In the genomic region with DNA sequence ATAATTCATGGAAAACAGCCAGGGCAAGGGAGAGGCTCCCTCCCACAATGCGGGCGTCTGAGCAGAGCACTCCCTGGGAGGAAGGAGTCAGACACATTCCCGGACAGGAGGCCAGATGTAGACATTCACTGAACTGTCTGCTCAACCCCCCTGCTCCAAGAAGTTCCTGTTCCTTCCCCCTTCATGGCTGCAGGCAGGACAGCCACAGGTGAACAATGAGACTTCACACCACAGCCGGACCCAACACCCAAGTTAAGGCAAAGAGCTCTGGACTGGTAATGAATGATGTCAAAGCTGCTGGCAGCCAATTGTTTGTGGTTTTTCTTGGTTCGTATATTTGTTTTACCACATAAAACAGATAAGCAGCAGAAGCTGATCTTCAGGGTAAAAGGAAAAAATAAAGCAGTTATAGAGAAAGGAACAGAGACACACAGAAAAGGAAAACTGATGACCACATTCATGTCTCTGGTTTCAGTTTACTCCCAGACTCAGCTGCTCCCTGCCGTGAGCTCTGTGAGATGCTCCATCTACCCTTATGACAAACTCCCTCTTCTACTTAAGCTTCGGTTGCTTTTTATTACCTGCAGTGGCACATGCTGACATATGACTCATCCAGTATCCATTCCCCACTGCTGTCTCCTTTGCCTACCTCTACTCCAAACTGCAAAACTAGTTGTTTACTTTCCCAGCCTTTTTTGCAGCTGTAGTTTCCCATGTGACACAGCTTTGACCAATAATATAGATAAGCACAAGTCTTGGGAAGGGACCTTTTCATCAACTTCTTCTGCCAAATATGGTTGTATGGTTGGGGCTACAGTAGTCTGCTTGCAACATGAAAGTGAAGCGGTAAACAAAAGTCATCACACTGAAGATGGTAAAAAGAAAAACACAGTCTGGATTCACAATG, we compare ENCODE assay signal across 8 cellular contexts. TPM values are rescaled to one million over a fixed set of nuclear protein-coding genes. Genes with fewer than 3 reads are reported as not detected.
DNase-seq lines count a peak whose midpoint lies in the region; ATAC-seq, FAIRE-seq and TF ChIP-seq lines count a peak whose summit lies in the region.

No MANE protein-coding gene starts in this region.

- WGBS in H1 (ENCODE audit: extremely low coverage in 1 of 2, insufficient coverage in 1 of 2, insufficient read length in 1 of 2, insufficient replicate concordance in 2 of 2, low coverage in 1 of 2, low lambda C conversion rate in 2 of 2, missing lambda C conversion rate in 1 of 2), 2 experiments = 90% methylated on average over 8 of the region's 8 CpGs; no CpG with 5 or more reads in 1 of the 2 experiments
- no CpG with 5 or more reads among the region's 8 CpGs for WGBS in trophoblast cell (ENCODE audit: extremely low coverage, insufficient coverage, insufficient read length)

- H3K9me3 ChIP-seq in H1 (ENCODE audit: insufficient read depth in 2 of 2, low read depth in 1 of 2, low read length in 1 of 2) = no peaks in the 10 kb centered on the region
- H3K9me3 ChIP-seq in trophoblast cell (ENCODE audit: insufficient read depth, low read depth, low read length) = no peaks in the 10 kb centered on the region

- H2BK12ac ChIP-seq in H1 (ENCODE audit: low read depth, low read length) = no peak overlapping the region
- H2BK12ac ChIP-seq in trophoblast cell (ENCODE audit: low read length) = no peak overlapping the region

- H2BK20ac ChIP-seq in H1 (ENCODE audit: low read length) = no peak overlapping the region

- H3K36me3 ChIP-seq in ACC112 (ENCODE audit: insufficient read depth, low read length) (peaks cover 11% of the 10 kb centered on the region), H1 (ENCODE audit: control insufficient read depth in 2 of 4, insufficient read depth in 4 of 4, low read length in 3 of 4) (peaks cover 5 to 23% (median 10%) of the 10 kb centered on the region in 4 experiments; a peak in 6 of 8 replicates), trophoblast cell (ENCODE audit: control insufficient read depth in 1 of 2, insufficient read depth in 2 of 2, low read length in 2 of 2) (peaks cover 8 to 11% of the 10 kb centered on the region in 2 experiments)

- H3K27me3 ChIP-seq in ACC112 (ENCODE audit: insufficient read depth, low read length) = no peaks in the 10 kb centered on the region
- H3K27me3 ChIP-seq in H1 (replicated peaks in 1 of 4; ENCODE audit: control insufficient read depth in 3 of 4, extremely low read depth in 1 of 4, insufficient read depth in 3 of 4, low read length in 3 of 4) = no peaks in the 10 kb centered on the region
- no peaks in the 10 kb centered on the region for H3K27me3 ChIP-seq in trophoblast cell (ENCODE audit: insufficient read depth, low read length)

- H3K4me2 ChIP-seq in H1 (ENCODE audit: insufficient read depth in 1 of 2, low read depth in 2 of 2, low read length in 2 of 2) = no peak overlapping the region
- H3K4me2 ChIP-seq in trophoblast cell (ENCODE audit: low read length) = peak overlapping the region; percentile 19

- CTCF ChIA-PET in H1 (lab: Charles Lee; ENCODE audit: partially characterized antibody) = interaction anchor here (0.6 to 4.6 kb wide), 11 partner anchors 8 to 669 kb away, joined by 3 to 27 read pairs (median 5); no protein-coding TSS in a partner anchor

- H4K20me1 ChIP-seq in H1 (replicated peaks in 1 of 2; ENCODE audit: control insufficient read depth in 1 of 2, insufficient read depth in 2 of 2, low read length in 2 of 2) = no peaks in the 10 kb centered on the region

- H2BK15ac ChIP-seq in H1 (ENCODE audit: low read length) = no peak overlapping the region

- peak overlapping the region; percentile 80 for H3K27ac ChIP-seq in ACC112 (ENCODE audit: low read depth, low read length)
- H3K27ac ChIP-seq in H1 (ENCODE audit: low read depth, low read length) = no peak overlapping the region
- H3K27ac ChIP-seq in trophoblast cell (ENCODE audit: low read depth, low read length) = peak overlapping the region; percentile 75
- H3K27ac ChIP-seq in caudate nucleus (ENCODE audit: low read depth, low read length) = no peak overlapping the region

- H4K12ac ChIP-seq in trophoblast cell (ENCODE audit: low read depth, low read length) = no peak overlapping the region

- ATAC-seq in GM18867 (IDR thresholded peaks at IDR 0.05; ENCODE audit: unreplicated experiment) = peak; percentile 86

- H3K79me2 ChIP-seq in ACC112 (ENCODE audit: control insufficient read depth, insufficient read depth, low read length, unreplicated experiment) = no peaks in the 10 kb centered on the region
- H3K79me2 ChIP-seq in H1 (ENCODE audit: control insufficient read depth in 1 of 2, insufficient read depth in 2 of 2, low read length in 2 of 2) = no peaks in the 10 kb centered on the region
- H3K79me2 ChIP-seq in trophoblast cell (ENCODE audit: control insufficient read depth, insufficient read depth, low read length, poor library complexity) = no peaks in the 10 kb centered on the region

- H4K91ac ChIP-seq in H1 (replicated peaks; ENCODE audit: insufficient read length, low read length) (no peak overlapping the region), trophoblast cell (ENCODE audit: low read depth, low read length) (no peak overlapping the region)

- peak overlapping the region; percentile 53 for H3K4me3 ChIP-seq in ACC112 (ENCODE audit: low read depth, low read length)
- no peak overlapping the region for H3K4me3 ChIP-seq in H1 (ENCODE audit: extremely low read depth in 1 of 4, insufficient read depth in 2 of 4, low read depth in 3 of 4, low read length in 4 of 4)
- H3K4me3 ChIP-seq in trophoblast cell (ENCODE audit: low read depth, low read length) = no peak overlapping the region

- H4K8ac ChIP-seq in H1 (ENCODE audit: extremely low read depth, insufficient read depth, low read length) = no peak overlapping the region
- H4K8ac ChIP-seq in trophoblast cell (ENCODE audit: low read depth, low read length) = no peak overlapping the region

- peaks cover 61% of the 10 kb centered on the region for H3K4me1 ChIP-seq in ACC112 (ENCODE audit: control insufficient read depth, insufficient read depth, low read length, unreplicated experiment)
- no peaks in the 10 kb centered on the region for H3K4me1 ChIP-seq in H1 (replicated peaks in 1 of 4; ENCODE audit: control insufficient read depth in 3 of 4, insufficient read depth in 4 of 4, low read length in 3 of 4)
- H3K4me1 ChIP-seq in trophoblast cell (ENCODE audit: control insufficient read depth in 1 of 2, insufficient read depth in 2 of 2, low read length in 2 of 2) = peaks cover 11 to 19% of the 10 kb centered on the region in 2 experiments

- no peak for TF ChIP-seq CTCF in H1 (IDR thresholded peaks at IDR 0.05; ENCODE audit: control extremely low read depth in 1 of 3, insufficient read depth in 1 of 3, low read depth in 1 of 3, low read length in 3 of 3)

- peak; percentile 56 for DNase-seq in NCI-H69 (lab: John Stamatoyannopoulos, UW)
- DNase-seq in H1 (ENCODE audit: low read depth in 1 of 2, low spot score in 2 of 2) = no peak
- peak; percentile 75 to 77 for DNase-seq in trophoblast cell
- no peak for DNase-seq in cerebellar cortex (ENCODE audit: low spot score)
- no peak for DNase-seq in Kasumi-1 (lab: John Stamatoyannopoulos, UW)
- DNase-seq in caudate nucleus (lab: John Stamatoyannopoulos, UW) = no peak

- no peak for FAIRE-seq in H1 (lab: Jason Lieb, UNC)

- no peak overlapping the region for H4K5ac ChIP-seq in H1 (ENCODE audit: insufficient read length, low read depth, low read length)

- H2BK5ac ChIP-seq in H1 (ENCODE audit: low read depth, low read length) = no peak overlapping the region
- H2BK5ac ChIP-seq in trophoblast cell (ENCODE audit: low read depth, low read length, poor library complexity) = peak overlapping the region; percentile 24

- POLR2A ChIA-PET in H1 (lab: Charles Lee; ENCODE audit: partially characterized antibody) = no interaction called here

- H3K18ac ChIP-seq in H1 (ENCODE audit: extremely low read depth, low read length) (no peak overlapping the region), trophoblast cell (ENCODE audit: low read length) (no peak overlapping the region)

- no peaks in the 10 kb centered on the region for H3K23me2 ChIP-seq in H1 (ENCODE audit: low read depth, low read length)

- no peak overlapping the region for H3K14ac ChIP-seq in H1 (ENCODE audit: insufficient read length)
- no peak overlapping the region for H3K14ac ChIP-seq in trophoblast cell (ENCODE audit: low read length)

- H2BK120ac ChIP-seq in H1 (replicated peaks; ENCODE audit: low read depth, low read length) = no peak overlapping the region
- no peak overlapping the region for H2BK120ac ChIP-seq in trophoblast cell (ENCODE audit: insufficient read depth, low read length, poor library complexity)

- H3K79me1 ChIP-seq in H1 (ENCODE audit: low read depth, low read length) (no peaks in the 10 kb centered on the region), trophoblast cell (ENCODE audit: low read length) (peaks cover 2% of the 10 kb centered on the region)

- H3K9ac ChIP-seq in H1 (replicated peaks in 1 of 4; ENCODE audit: extremely low read depth in 1 of 4, low read depth in 3 of 4, low read length in 3 of 4) (no peak overlapping the region), trophoblast cell (ENCODE audit: low read length) (no peak overlapping the region)

- H3K23ac ChIP-seq in H1 (ENCODE audit: insufficient read length) (no peak overlapping the region), trophoblast cell (ENCODE audit: low read length) (no peak overlapping the region)

- no peak for TF ChIP-seq RAD21 in H1 (IDR thresholded peaks at IDR 0.05 in 1 of 2, conservative IDR thresholded peaks at IDR 0.05 in 1 of 2; ENCODE audit: low read depth in 2 of 2, low read length in 2 of 2)

- no peak for TF ChIP-seq POLR2A in H1 (IDR thresholded peaks at IDR 0.05; ENCODE audit: control extremely low read depth in 1 of 2, low read depth in 2 of 2, low read length in 2 of 2)

- peak overlapping the region; percentile 2 for H2AFZ ChIP-seq in ACC112 (ENCODE audit: low read length, unreplicated experiment)
- H2AFZ ChIP-seq in H1 (ENCODE audit: low read length) = no peak overlapping the region
- no peak overlapping the region for H2AFZ ChIP-seq in trophoblast cell (ENCODE audit: insufficient read depth, low read length, poor library complexity)

- H3K4ac ChIP-seq in H1 (replicated peaks; ENCODE audit: insufficient read length, low read depth, low read length) = no peak overlapping the region
- no peak overlapping the region for H3K4ac ChIP-seq in trophoblast cell (ENCODE audit: low read depth, low read length)

- no peak overlapping the region for H2AK5ac ChIP-seq in H1 (ENCODE audit: low read depth, low read length)
- H2AK5ac ChIP-seq in trophoblast cell (ENCODE audit: low read length) = no peak overlapping the region

- TF ChIP-seq EP300 in H1 (IDR thresholded peaks at IDR 0.05; ENCODE audit: borderline replicate concordance in 1 of 2, low read depth in 2 of 2, low read length in 2 of 2) = no peak

- H3K56ac ChIP-seq in H1 (replicated peaks; ENCODE audit: insufficient read length, low read depth, low read length) = no peak overlapping the region

RNA-seq across cellular contexts. Expression of a gene that starts 33.1 kb away (rescaled TPM):
- total RNA-seq in H1 (2021; fragmentation: NEBNext Ultra II Directional; extraction: Animal tissue kit (Norgen Biotek cat#: 25700)) = 6.9 and 8.3 TPM in 2 replicates
- polyA plus RNA-seq in H1 (2011; rRNA removed) = 6.5 and 9.0 TPM in 2 replicates
- polyA plus RNA-seq in H1 (2011; cell fraction: cytosol; rRNA removed) = 8.3 TPM
- polyA plus RNA-seq in H1 (2011; cell fraction: nucleus; rRNA removed) = 34.7 TPM
- polyA plus RNA-seq in H1 (2012, experiment 1 of 2) = 5.7 to 6.5 TPM (median 6.2 TPM) in 4 replicates
- 2.5 TPM for polyA plus RNA-seq in H1 (2012, experiment 2 of 2)
- polyA plus RNA-seq in H1 (2013, experiment 1 of 2) = 5.4 TPM
- 3.9 TPM for polyA plus RNA-seq in H1 (2013, experiment 2 of 2)
- 10.0 and 17.4 TPM in 2 replicates for polyA minus RNA-seq in H1 (2011; rRNA and poly(A)+ RNA removed)
- polyA minus RNA-seq in H1 (2011; cell fraction: cytosol; rRNA and poly(A)+ RNA removed) = 11.2 TPM
- 40.5 TPM for polyA minus RNA-seq in H1 (2011; cell fraction: nucleus; rRNA and poly(A)+ RNA removed)
- 2.7 and 3.5 TPM in 2 replicates for polyA plus RNA-seq in trophoblast cell (2013)

RNA-seq across cellular contexts. Expression of a gene that starts 49.9 kb away (rescaled TPM):
- total RNA-seq in H1 (2021; fragmentation: NEBNext Ultra II Directional; extraction: Animal tissue kit (Norgen Biotek cat#: 25700)) = not detected in 2 replicates
- polyA plus RNA-seq in H1 (2011; rRNA removed) = not detected in 2 replicates
- polyA plus RNA-seq in H1 (2011; cell fraction: cytosol; rRNA removed) = not detected
- not detected for polyA plus RNA-seq in H1 (2011; cell fraction: nucleus; rRNA removed)
- polyA plus RNA-seq in H1 (2012, experiment 1 of 2) = not detected in 4 replicates
- not detected for polyA plus RNA-seq in H1 (2012, experiment 2 of 2)
- not detected for polyA plus RNA-seq in H1 (2013, experiment 1 of 2)
- not detected for polyA plus RNA-seq in H1 (2013, experiment 2 of 2)
- polyA minus RNA-seq in H1 (2011; rRNA and poly(A)+ RNA removed) = not detected in 2 replicates
- not detected for polyA minus RNA-seq in H1 (2011; cell fraction: cytosol; rRNA and poly(A)+ RNA removed)
- not detected for polyA minus RNA-seq in H1 (2011; cell fraction: nucleus; rRNA and poly(A)+ RNA removed)
- polyA plus RNA-seq in trophoblast cell (2013) = not detected in 2 replicates

Comparison
In these comparisons a context has a peak if more than half of its experiments do, and no peak if none do; other contexts are left out.
1. H3K27ac ChIP-seq: peak in ACC112 (single experiment) and trophoblast cell (single experiment); none in H1 (single experiment) and caudate nucleus (single experiment).
2. DNase-seq: peak in NCI-H69 (single experiment) and trophoblast cell (2 of 2); none in H1 (0 of 2), cerebellar cortex (single experiment), Kasumi-1 (0 of 2) and caudate nucleus (0 of 61).